Comparison of ENCODE assay signal across 1 cellular context in the genomic region with DNA sequence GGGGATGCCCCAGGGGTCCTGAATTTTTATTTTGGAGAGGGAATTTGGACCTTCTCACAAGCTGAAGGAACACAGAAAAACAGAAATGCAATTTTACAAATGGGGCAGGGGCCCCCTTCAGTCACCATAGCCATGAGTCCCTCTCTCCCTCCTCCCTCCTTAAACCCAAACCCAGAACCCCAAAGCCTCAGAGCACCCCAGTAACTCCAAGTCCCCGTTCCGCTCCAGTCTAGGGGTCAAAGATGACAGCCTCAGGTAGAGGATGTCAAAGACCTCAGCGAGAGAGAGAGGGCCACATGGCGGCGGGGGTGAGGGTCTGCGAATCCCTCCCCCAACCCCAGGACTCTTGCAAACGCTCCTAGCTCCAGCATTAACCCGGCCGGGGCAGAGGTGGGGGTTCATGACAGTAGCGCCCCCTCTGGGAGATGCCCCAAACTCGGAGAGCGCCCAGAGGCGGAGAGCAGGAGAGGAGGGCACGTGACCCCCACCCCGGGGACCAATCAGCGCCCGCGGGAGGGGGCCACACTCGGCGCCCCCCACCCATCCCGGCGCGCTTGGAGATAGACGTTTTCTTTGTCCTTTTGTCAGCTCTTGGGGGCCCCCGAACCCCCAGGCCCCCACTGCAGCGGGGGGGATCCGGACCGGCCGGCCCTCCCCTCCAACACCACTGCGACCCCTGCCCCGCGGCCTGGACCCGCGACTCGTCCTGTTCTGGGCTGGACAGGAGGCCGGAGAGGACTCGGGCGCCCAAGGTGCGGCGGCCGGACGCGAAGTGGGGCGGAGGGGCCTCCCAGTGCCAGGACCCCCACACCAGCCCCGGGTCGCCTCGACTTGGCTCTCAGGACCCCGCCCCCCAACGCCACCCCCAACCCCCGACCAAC.
A peak's percentile ranks its signal among the peaks of the same experiment; 100 is the strongest.
TF ChIP-seq lines count a peak whose summit lies in the region.

No MANE protein-coding gene starts in this region.

TF ChIP-seq in HepG2, 621 proteins besides CTCF, POLR2A, EP300 and RAD21 (continued from another document and continues in another):
- TF ChIP-seq, protein P1, sequence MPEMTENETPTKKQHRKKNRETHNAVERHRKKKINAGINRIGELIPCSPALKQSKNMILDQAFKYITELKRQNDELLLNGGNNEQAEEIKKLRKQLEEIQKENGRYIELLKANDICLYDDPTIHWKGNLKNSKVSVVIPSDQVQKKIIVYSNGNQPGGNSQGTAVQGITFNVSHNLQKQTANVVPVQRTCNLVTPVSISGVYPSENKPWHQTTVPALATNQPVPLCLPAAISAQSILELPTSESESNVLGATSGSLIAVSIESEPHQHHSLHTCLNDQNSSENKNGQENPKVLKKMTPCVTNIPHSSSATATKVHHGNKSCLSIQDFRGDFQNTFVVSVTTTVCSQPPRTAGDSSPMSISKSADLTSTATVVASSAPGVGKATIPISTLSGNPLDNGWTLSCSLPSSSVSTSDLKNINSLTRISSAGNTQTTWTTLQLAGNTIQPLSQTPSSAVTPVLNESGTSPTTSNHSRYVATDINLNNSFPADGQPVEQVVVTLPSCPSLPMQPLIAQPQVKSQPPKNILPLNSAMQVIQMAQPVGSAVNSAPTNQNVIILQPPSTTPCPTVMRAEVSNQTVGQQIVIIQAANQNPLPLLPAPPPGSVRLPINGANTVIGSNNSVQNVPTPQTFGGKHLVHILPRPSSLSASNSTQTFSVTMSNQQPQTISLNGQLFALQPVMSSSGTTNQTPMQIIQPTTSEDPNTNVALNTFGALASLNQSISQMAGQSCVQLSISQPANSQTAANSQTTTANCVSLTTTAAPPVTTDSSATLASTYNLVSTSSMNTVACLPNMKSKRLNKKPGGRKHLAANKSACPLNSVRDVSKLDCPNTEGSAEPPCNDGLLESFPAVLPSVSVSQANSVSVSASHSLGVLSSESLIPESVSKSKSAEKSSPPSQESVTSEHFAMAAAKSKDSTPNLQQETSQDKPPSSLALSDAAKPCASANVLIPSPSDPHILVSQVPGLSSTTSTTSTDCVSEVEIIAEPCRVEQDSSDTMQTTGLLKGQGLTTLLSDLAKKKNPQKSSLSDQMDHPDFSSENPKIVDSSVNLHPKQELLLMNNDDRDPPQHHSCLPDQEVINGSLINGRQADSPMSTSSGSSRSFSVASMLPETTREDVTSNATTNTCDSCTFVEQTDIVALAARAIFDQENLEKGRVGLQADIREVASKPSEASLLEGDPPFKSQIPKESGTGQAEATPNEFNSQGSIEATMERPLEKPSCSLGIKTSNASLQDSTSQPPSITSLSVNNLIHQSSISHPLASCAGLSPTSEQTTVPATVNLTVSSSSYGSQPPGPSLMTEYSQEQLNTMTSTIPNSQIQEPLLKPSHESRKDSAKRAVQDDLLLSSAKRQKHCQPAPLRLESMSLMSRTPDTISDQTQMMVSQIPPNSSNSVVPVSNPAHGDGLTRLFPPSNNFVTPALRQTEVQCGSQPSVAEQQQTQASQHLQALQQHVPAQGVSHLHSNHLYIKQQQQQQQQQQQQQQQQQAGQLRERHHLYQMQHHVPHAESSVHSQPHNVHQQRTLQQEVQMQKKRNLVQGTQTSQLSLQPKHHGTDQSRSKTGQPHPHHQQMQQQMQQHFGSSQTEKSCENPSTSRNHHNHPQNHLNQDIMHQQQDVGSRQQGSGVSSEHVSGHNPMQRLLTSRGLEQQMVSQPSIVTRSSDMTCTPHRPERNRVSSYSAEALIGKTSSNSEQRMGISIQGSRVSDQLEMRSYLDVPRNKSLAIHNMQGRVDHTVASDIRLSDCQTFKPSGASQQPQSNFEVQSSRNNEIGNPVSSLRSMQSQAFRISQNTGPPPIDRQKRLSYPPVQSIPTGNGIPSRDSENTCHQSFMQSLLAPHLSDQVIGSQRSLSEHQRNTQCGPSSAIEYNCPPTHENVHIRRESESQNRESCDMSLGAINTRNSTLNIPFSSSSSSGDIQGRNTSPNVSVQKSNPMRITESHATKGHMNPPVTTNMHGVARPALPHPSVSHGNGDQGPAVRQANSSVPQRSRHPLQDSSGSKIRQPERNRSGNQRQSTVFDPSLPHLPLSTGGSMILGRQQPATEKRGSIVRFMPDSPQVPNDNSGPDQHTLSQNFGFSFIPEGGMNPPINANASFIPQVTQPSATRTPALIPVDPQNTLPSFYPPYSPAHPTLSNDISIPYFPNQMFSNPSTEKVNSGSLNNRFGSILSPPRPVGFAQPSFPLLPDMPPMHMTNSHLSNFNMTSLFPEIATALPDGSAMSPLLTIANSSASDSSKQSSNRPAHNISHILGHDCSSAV (CRISPR knock-in tag; IDR thresholded peaks at IDR 0.05; ENCODE audit: borderline replicate concordance) = no peak
- TF ChIP-seq, protein P2, sequence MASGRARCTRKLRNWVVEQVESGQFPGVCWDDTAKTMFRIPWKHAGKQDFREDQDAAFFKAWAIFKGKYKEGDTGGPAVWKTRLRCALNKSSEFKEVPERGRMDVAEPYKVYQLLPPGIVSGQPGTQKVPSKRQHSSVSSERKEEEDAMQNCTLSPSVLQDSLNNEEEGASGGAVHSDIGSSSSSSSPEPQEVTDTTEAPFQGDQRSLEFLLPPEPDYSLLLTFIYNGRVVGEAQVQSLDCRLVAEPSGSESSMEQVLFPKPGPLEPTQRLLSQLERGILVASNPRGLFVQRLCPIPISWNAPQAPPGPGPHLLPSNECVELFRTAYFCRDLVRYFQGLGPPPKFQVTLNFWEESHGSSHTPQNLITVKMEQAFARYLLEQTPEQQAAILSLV (CRISPR knock-in tag; IDR thresholded peaks at IDR 0.05; ENCODE audit: borderline replicate concordance) = no peak
- TF ChIP-seq GTF2F1 (IDR thresholded peaks at IDR 0.05; ENCODE audit: low read length) (no peak), YY1 (IDR thresholded peaks at IDR 0.05; ENCODE audit: insufficient read depth, insufficient replicate concordance, low read depth, low read length) (no peak), ZSCAN9 (CRISPR knock-in tag; IDR thresholded peaks at IDR 0.05; ENCODE audit: borderline replicate concordance) (no peak), ELF3 (CRISPR knock-in tag; IDR thresholded peaks at IDR 0.05) (no peak), TAF1 (CRISPR knock-in tag; IDR thresholded peaks at IDR 0.05) (peak; percentile 68; the same call in 1 of the 2 replicates), AGO2 (optimal IDR thresholded peaks at IDR 0.05; ENCODE audit: low read depth, low read length) (peak; percentile 59), CHD4 (IDR thresholded peaks at IDR 0.05; ENCODE audit: borderline replicate concordance, low read length) (no peak), SYNCRIP (IDR thresholded peaks at IDR 0.05; ENCODE audit: insufficient read depth, low read depth, low read length) (no peak), RORA (CRISPR knock-in tag; IDR thresholded peaks at IDR 0.05) (no peak), NFYB (CRISPR knock-in tag; IDR thresholded peaks at IDR 0.05) (peak; percentile 84), HNRNPK (IDR thresholded peaks at IDR 0.05; ENCODE audit: low read depth, low read length, poor library complexity, severe bottlenecking) (peak; percentile 70), ZNF274 (CRISPR knock-in tag; IDR thresholded peaks at IDR 0.05) (0 out of 2 replicates have a peak, but pooled peaks have one; percentile 42), NKX3-1 (CRISPR knock-in tag; IDR thresholded peaks at IDR 0.05) (no peak), SP1 (IDR thresholded peaks at IDR 0.05) (no peak), SP1 (CRISPR knock-in tag; IDR thresholded peaks at IDR 0.05) (no peak), CBX5 (CRISPR knock-in tag; IDR thresholded peaks at IDR 0.05; ENCODE audit: borderline replicate concordance) (0 out of 2 replicates have a peak, but pooled peaks have one; percentile 25), GLI4 (CRISPR knock-in tag; IDR thresholded peaks at IDR 0.05; ENCODE audit: borderline replicate concordance) (no peak; the same call in 1 of the 2 replicates), PCBP1 (IDR thresholded peaks at IDR 0.05; ENCODE audit: borderline replicate concordance, low read depth, low read length) (no peak), FOXJ3 (CRISPR knock-in tag; IDR thresholded peaks at IDR 0.05; ENCODE audit: borderline replicate concordance) (no peak), KAT7 (CRISPR knock-in tag; IDR thresholded peaks at IDR 0.05; ENCODE audit: borderline replicate concordance) (0 out of 2 replicates have a peak, but pooled peaks have one; percentile 55), ZNF17 (CRISPR knock-in tag; IDR thresholded peaks at IDR 0.05) (no peak), MTA1 (CRISPR knock-in tag; IDR thresholded peaks at IDR 0.05; ENCODE audit: borderline replicate concordance) (no peak; the same call in 1 of the 2 replicates), ZNF570 (CRISPR knock-in tag; IDR thresholded peaks at IDR 0.05; ENCODE audit: borderline replicate concordance) (no peak), ZNF382 (CRISPR knock-in tag; IDR thresholded peaks at IDR 0.05; ENCODE audit: borderline replicate concordance) (no peak), STAG1 (CRISPR knock-in tag; IDR thresholded peaks at IDR 0.05) (no peak)
- TF ChIP-seq, protein P3, sequence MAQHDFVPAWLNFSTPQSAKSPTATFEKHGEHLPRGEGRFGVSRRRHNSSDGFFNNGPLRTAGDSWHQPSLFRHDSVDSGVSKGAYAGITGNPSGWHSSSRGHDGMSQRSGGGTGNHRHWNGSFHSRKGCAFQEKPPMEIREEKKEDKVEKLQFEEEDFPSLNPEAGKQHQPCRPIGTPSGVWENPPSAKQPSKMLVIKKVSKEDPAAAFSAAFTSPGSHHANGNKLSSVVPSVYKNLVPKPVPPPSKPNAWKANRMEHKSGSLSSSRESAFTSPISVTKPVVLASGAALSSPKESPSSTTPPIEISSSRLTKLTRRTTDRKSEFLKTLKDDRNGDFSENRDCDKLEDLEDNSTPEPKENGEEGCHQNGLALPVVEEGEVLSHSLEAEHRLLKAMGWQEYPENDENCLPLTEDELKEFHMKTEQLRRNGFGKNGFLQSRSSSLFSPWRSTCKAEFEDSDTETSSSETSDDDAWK (CRISPR knock-in tag; IDR thresholded peaks at IDR 0.05) = no peak
- TF ChIP-seq, protein P4, sequence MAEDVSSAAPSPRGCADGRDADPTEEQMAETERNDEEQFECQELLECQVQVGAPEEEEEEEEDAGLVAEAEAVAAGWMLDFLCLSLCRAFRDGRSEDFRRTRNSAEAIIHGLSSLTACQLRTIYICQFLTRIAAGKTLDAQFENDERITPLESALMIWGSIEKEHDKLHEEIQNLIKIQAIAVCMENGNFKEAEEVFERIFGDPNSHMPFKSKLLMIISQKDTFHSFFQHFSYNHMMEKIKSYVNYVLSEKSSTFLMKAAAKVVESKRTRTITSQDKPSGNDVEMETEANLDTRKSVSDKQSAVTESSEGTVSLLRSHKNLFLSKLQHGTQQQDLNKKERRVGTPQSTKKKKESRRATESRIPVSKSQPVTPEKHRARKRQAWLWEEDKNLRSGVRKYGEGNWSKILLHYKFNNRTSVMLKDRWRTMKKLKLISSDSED (CRISPR knock-in tag; IDR thresholded peaks at IDR 0.05) = no peak
- TF ChIP-seq, protein P5, sequence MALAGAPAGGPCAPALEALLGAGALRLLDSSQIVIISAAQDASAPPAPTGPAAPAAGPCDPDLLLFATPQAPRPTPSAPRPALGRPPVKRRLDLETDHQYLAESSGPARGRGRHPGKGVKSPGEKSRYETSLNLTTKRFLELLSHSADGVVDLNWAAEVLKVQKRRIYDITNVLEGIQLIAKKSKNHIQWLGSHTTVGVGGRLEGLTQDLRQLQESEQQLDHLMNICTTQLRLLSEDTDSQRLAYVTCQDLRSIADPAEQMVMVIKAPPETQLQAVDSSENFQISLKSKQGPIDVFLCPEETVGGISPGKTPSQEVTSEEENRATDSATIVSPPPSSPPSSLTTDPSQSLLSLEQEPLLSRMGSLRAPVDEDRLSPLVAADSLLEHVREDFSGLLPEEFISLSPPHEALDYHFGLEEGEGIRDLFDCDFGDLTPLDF (CRISPR knock-in tag; IDR thresholded peaks at IDR 0.05) = no peak
- TF ChIP-seq, protein P6, sequence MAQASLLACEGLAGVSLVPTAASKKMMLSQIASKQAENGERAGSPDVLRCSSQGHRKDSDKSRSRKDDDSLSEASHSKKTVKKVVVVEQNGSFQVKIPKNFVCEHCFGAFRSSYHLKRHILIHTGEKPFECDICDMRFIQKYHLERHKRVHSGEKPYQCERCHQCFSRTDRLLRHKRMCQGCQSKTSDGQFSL (CRISPR knock-in tag; IDR thresholded peaks at IDR 0.05) = peak; percentile 62; the same call in 1 of the 2 replicates
- TF ChIP-seq, protein P7, sequence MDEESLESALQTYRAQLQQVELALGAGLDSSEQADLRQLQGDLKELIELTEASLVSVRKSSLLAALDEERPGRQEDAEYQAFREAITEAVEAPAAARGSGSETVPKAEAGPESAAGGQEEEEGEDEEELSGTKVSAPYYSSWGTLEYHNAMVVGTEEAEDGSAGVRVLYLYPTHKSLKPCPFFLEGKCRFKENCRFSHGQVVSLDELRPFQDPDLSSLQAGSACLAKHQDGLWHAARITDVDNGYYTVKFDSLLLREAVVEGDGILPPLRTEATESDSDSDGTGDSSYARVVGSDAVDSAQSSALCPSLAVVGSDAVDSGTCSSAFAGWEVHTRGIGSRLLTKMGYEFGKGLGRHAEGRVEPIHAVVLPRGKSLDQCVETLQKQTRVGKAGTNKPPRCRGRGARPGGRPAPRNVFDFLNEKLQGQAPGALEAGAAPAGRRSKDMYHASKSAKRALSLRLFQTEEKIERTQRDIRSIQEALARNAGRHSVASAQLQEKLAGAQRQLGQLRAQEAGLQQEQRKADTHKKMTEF (CRISPR knock-in tag; IDR thresholded peaks at IDR 0.05) = peak; percentile 44; the same call in 1 of the 2 replicates
- TF ChIP-seq, protein P8, sequence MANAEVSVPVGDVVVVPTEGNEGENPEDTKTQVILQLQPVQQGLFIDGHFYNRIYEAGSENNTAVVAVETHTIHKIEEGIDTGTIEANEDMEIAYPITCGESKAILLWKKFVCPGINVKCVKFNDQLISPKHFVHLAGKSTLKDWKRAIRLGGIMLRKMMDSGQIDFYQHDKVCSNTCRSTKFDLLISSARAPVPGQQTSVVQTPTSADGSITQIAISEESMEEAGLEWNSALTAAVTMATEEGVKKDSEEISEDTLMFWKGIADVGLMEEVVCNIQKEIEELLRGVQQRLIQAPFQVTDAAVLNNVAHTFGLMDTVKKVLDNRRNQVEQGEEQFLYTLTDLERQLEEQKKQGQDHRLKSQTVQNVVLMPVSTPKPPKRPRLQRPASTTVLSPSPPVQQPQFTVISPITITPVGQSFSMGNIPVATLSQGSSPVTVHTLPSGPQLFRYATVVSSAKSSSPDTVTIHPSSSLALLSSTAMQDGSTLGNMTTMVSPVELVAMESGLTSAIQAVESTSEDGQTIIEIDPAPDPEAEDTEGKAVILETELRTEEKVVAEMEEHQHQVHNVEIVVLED (CRISPR knock-in tag; IDR thresholded peaks at IDR 0.05; ENCODE audit: borderline replicate concordance) = no peak
- TF ChIP-seq, protein P9, sequence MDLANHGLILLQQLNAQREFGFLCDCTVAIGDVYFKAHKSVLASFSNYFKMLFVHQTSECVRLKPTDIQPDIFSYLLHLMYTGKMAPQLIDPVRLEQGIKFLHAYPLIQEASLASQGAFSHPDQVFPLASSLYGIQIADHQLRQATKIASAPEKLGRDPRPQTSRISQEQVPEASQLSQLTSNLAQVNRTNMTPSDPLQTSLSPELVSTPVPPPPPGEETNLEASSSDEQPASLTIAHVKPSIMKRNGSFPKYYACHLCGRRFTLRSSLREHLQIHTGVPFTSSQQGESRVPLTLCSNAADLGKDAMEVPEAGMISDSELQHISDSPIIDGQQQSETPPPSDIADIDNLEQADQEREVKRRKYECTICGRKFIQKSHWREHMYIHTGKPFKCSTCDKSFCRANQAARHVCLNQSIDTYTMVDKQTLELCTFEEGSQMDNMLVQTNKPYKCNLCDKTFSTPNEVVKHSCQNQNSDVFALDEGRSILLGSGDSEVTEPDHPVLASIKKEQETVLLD (CRISPR knock-in tag; IDR thresholded peaks at IDR 0.05; ENCODE audit: low read depth) = no peak
